In the genomic region with DNA sequence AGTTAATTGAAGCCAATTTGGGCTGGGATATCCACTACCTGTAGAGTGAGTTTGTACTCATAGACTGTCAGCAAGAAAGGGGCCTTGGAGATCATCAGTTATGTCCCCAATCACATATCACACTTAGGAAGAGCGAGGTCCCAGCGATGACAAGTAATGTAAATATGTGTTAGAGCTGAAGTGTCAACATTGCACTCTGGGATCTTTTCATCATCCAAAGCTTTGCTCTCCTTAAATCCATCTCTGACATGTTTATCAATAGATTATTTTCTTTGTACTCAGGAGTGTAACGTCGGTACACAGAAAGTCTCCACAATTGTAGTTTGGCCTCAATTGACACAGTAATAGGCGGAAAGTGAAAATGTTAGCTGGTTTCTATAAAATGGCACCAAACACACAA, we compare ENCODE assay signal across 18 cellular contexts.
"Had no signal": no experiment of that assay in that cellular context is flagged by ENCODE, and none has a peak within 500 bp of the region (broad histone marks: within the 10 kb centered on the region; RNA-seq: fewer than 3 reads in every experiment).

No MANE protein-coding gene starts in this region.

- DNase-seq: KBM-7, MV-4-11, NCI-H1048, NCI-H1105, NCI-H1436 treated with DMSO at 0.1 percent for 48 hours, NCI-H1694, NCI-H187 treated with DMSO at 0.1 percent for 48 hours, NCI-H2029 treated with DMSO at 0.1 percent for 48 hours, NCI-H2171 treated with DMSO at 0.1 percent for 48 hours, NCI-H446, NCI-H524, NCI-H526 treated with DMSO at 0.1 percent for 48 hours, NCI-H748 treated with DMSO at 0.1 percent for 48 hours, PC-3, SHP77, SK-N-SH, SW 1271 had no signal

- ATAC-seq: Panc1, PC-3 had no signal
